Comparison of ENCODE assay signal across 14 cellular contexts in the genomic region with DNA sequence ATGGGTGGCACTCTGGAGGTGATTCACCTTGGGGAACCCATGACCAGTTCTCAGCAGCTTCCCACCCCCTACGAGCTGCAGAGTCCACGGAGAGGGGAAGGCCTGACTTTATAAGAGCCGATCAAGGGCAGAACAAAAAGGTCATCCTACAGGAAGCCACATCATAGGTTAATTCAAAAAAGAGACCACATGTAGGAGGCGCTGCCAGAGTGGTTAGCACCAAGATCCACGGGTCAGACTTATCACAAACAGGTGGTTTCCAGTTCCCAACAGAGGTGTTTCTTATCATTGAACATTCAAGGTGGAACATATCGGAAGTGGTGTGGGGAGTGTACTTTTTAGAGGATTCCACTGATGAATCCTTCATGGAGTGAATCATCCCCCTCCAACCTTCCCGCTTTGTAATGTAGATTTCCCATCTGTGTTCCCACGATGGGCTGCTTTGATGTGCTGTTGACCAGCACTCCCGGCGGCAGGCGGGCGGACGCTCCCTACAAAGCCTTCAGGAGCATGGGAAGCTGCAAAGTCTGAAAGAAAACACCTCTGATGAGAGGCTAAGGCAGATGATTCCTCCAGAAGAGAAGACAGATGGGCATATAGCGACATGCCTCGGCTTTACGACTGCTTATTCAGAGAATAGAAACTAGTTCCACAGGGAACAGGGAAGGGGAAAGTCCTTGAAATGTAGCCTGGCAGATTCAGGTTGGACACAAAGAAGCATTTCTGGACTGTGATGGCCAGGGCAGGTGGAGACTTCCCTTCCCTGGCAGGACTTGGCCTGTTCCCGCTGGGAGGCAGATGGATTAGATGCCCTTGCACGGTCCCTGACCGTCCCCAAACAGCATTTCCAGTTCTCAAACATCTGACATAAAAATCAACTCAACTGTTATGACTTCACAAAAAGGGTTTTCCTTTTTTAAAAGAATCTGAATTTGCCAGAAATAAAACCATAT.
DNase-seq lines count a peak whose midpoint lies in the region; ATAC-seq and TF ChIP-seq lines count a peak whose summit lies in the region.
"Had no signal": no experiment of that assay in that cellular context is flagged by ENCODE, and none has a peak within 500 bp of the region (broad histone marks: within the 10 kb centered on the region; RNA-seq: fewer than 3 reads in every experiment).

No MANE protein-coding gene starts in this region.

- H3K9ac ChIP-seq in mesenchymal stem cell (ENCODE audit: low read length): no peak overlapping the region

- no peak overlapping the region for H3K4me3 Mint-ChIP-seq in activated naive CD8-positive, alpha-beta T cell treated with anti-CD3 and anti-CD28 coated beads, Interleukin-2, amount 10 ng/mL, durations not matched to agents 7 days and 5 days
- no peak overlapping the region for H3K4me3 Mint-ChIP-seq in CD4-positive, alpha-beta memory T cell
- H3K4me3 Mint-ChIP-seq: activated B cell treated with CpG ODN at 0.5 μM for 24 hours had no signal

- H3K27ac Mint-ChIP-seq in activated naive CD4-positive, alpha-beta T cell treated with anti-CD3 and anti-CD28 coated beads, Interleukin-2, amount 50 U/mL, for 72 hours: peak overlapping the region in 1 of 2 donors; percentile 68
- no peak overlapping the region for H3K27ac Mint-ChIP-seq in activated naive CD8-positive, alpha-beta T cell treated with anti-CD3 and anti-CD28 coated beads, Interleukin-2, amount 10 ng/mL, durations not matched to agents 7 days and 5 days
- H3K27ac Mint-ChIP-seq in CD4-positive, alpha-beta memory T cell: no peak overlapping the region
- H3K27ac Mint-ChIP-seq: activated B cell treated with CpG ODN at 0.5 μM for 24 hours had no signal

- TF ChIP-seq CTCF in vagina (IDR thresholded peaks at IDR 0.05): no peak
- TF ChIP-seq CTCF in testis (IDR thresholded peaks at IDR 0.05): no peak

- ATAC-seq in activated naive CD4-positive, alpha-beta T cell treated with anti-CD3 and anti-CD28 coated beads, Interleukin-2, amount 50 U/mL, for 72 hours: peak; percentile 76 to 97
- ATAC-seq in activated naive CD8-positive, alpha-beta T cell treated with anti-CD3 and anti-CD28 coated beads, Interleukin-2, amount 10 ng/mL, durations not matched to agents 7 days and 5 days (ENCODE audit: low read depth): peak; percentile 48
- ATAC-seq: Right ventricle myocardium inferior had no signal

- H3K4me1 Mint-ChIP-seq in activated naive CD8-positive, alpha-beta T cell treated with anti-CD3 and anti-CD28 coated beads, Interleukin-2, amount 10 ng/mL, durations not matched to agents 7 days and 5 days: peaks cover 30% of the 10 kb centered on the region
- no peaks in the 10 kb centered on the region for H3K4me1 Mint-ChIP-seq in CD4-positive, alpha-beta memory T cell
- H3K4me1 Mint-ChIP-seq: activated B cell treated with CpG ODN at 0.5 μM for 24 hours had no signal

- CTCF ChIA-PET in CD4-positive, alpha-beta memory T cell (lab: Charles Lee; ENCODE audit: partially characterized antibody): no interaction called here

- no peak overlapping the region for H2BK120ac ChIP-seq in mesenchymal stem cell (ENCODE audit: low read depth, low read length)

- 79% methylated on average over 19 of the region's 19 CpGs for WGBS in mesenchymal stem cell
- WGBS in testis, 2 donors: 83% methylated on average over 19 of the region's 19 CpGs

- no peaks in the 10 kb centered on the region for H3K27me3 Mint-ChIP-seq in activated naive CD8-positive, alpha-beta T cell treated with anti-CD3 and anti-CD28 coated beads, Interleukin-2, amount 10 ng/mL, durations not matched to agents 7 days and 5 days
- H3K27me3 Mint-ChIP-seq in CD4-positive, alpha-beta memory T cell: peaks cover 0 to 1% of the 10 kb centered on the region in 2 donors
- H3K27me3 Mint-ChIP-seq: activated B cell treated with CpG ODN at 0.5 μM for 24 hours had no signal

- H2AK5ac ChIP-seq in mesenchymal stem cell (ENCODE audit: low read length, severe bottlenecking): no peak overlapping the region

- H3K79me1 ChIP-seq in mesenchymal stem cell (replicated peaks; ENCODE audit: low read length, poor library complexity, severe bottlenecking): no peaks in the 10 kb centered on the region

- H3K27me3 ChIP-seq in mesenchymal stem cell (ENCODE audit: control insufficient read depth in 1 of 2, insufficient read depth in 1 of 2, low read length in 2 of 2) (peaks cover 0 to 45% of the 10 kb centered on the region in 2 experiments), vagina (no peaks in the 10 kb centered on the region), testis (no peaks in the 10 kb centered on the region)
- no peaks in the 10 kb centered on the region for H3K27me3 ChIP-seq in CD4-positive, alpha-beta memory T cell (ENCODE audit: insufficient read depth, low read length)
- H3K27me3 ChIP-seq: MG63 had no signal

- POLR2A ChIA-PET in activated naive CD8-positive, alpha-beta T cell treated with anti-CD3 and anti-CD28 coated beads, Interleukin-2, amount 10 ng/mL, durations not matched to agents 7 days and 5 days (lab: Charles Lee): no interaction called here
- POLR2A ChIA-PET in CD4-positive, alpha-beta memory T cell (lab: Charles Lee; ENCODE audit: partially characterized antibody): no interaction called here

- H3K4me1 ChIP-seq in mesenchymal stem cell (ENCODE audit: control insufficient read depth, insufficient read depth, low read depth, low read length) (peaks cover 3% of the 10 kb centered on the region), vagina (peaks cover 27% of the 10 kb centered on the region), testis (peaks cover 15% of the 10 kb centered on the region)
- H3K4me1 ChIP-seq in CD4-positive, alpha-beta memory T cell (ENCODE audit: insufficient read depth, low read length): no peaks in the 10 kb centered on the region

- H2BK12ac ChIP-seq in mesenchymal stem cell (ENCODE audit: low read length in 2 of 2): no peak overlapping the region

- no peak overlapping the region for H3K4me2 ChIP-seq in mesenchymal stem cell (ENCODE audit: low read length, poor library complexity, severe bottlenecking)

- H3K27ac ChIP-seq in mesenchymal stem cell (ENCODE audit: low read length, poor library complexity, severe bottlenecking) (no peak overlapping the region), vagina (peak overlapping the region; percentile 35), testis (no peak overlapping the region)
- no peak overlapping the region for H3K27ac ChIP-seq in CD4-positive, alpha-beta memory T cell (ENCODE audit: low read depth, low read length)

- H2AFZ ChIP-seq in mesenchymal stem cell (ENCODE audit: low read depth, low read length): no peak overlapping the region

- no peak overlapping the region for H3K4ac ChIP-seq in mesenchymal stem cell (ENCODE audit: low read depth in 1 of 2, low read length in 2 of 2)

- no peak overlapping the region for H4K91ac ChIP-seq in mesenchymal stem cell (ENCODE audit: low read length)

- H3K9me3 ChIP-seq in mesenchymal stem cell (ENCODE audit: control insufficient read depth, low read length): no peaks in the 10 kb centered on the region
- H3K9me3 ChIP-seq in vagina: no peaks in the 10 kb centered on the region
- no peaks in the 10 kb centered on the region for H3K9me3 ChIP-seq in CD4-positive, alpha-beta memory T cell (ENCODE audit: control insufficient read depth in 1 of 2, low read length in 2 of 2)
- H3K9me3 ChIP-seq in testis: no peaks in the 10 kb centered on the region
- H3K9me3 ChIP-seq: MG63 had no signal

- no peaks in the 10 kb centered on the region for H3K36me3 Mint-ChIP-seq in activated naive CD4-positive, alpha-beta T cell treated with anti-CD3 and anti-CD28 coated beads, Interleukin-2, amount 50 U/mL, for 72 hours
- no peaks in the 10 kb centered on the region for H3K36me3 Mint-ChIP-seq in activated naive CD8-positive, alpha-beta T cell treated with anti-CD3 and anti-CD28 coated beads, Interleukin-2, amount 10 ng/mL, durations not matched to agents 7 days and 5 days
- H3K36me3 Mint-ChIP-seq in CD4-positive, alpha-beta memory T cell: no peaks in the 10 kb centered on the region

- no peak overlapping the region for H3K14ac ChIP-seq in mesenchymal stem cell (ENCODE audit: low read length in 2 of 2)

- H3K23ac ChIP-seq in mesenchymal stem cell (ENCODE audit: low read length in 2 of 2): no peak overlapping the region

- TF ChIP-seq POLR2A in vagina (IDR thresholded peaks at IDR 0.05): no peak
- TF ChIP-seq POLR2A in testis (IDR thresholded peaks at IDR 0.05): no peak

- intact Hi-C loops in vagina (cut with DNase I): no loop called here
- intact Hi-C loops in CD4-positive, alpha-beta memory T cell (cut with micrococcal nuclease): no loop called here
- intact Hi-C loops in testis (cut with DNase I; ENCODE audit: low total_unique reads): no loop called here

- peak overlapping the region in 1 of 2 experiments; percentile 5 for H3K18ac ChIP-seq in mesenchymal stem cell (ENCODE audit: low read depth in 1 of 2, low read length in 2 of 2)

- no peak overlapping the region for H4K8ac ChIP-seq in mesenchymal stem cell (ENCODE audit: low read length)

- peak overlapping the region; percentile 57 for H2BK15ac ChIP-seq in mesenchymal stem cell (ENCODE audit: low read depth, poor library complexity, severe bottlenecking)

- H3K36me3 ChIP-seq in mesenchymal stem cell (ENCODE audit: control insufficient read depth in 1 of 2, insufficient read depth in 2 of 2, low read depth in 1 of 2, low read length in 2 of 2) (no peaks in the 10 kb centered on the region), vagina (no peaks in the 10 kb centered on the region), testis (ENCODE audit: low read depth, missing control alignments) (no peaks in the 10 kb centered on the region)
- no peaks in the 10 kb centered on the region for H3K36me3 ChIP-seq in CD4-positive, alpha-beta memory T cell (ENCODE audit: insufficient read depth, low read length)
- H3K36me3 ChIP-seq: MG63 had no signal

- no peaks in the 10 kb centered on the region for H3K9me3 Mint-ChIP-seq in activated naive CD4-positive, alpha-beta T cell treated with anti-CD3 and anti-CD28 coated beads, Interleukin-2, amount 50 U/mL, for 72 hours
- H3K9me3 Mint-ChIP-seq in activated naive CD8-positive, alpha-beta T cell treated with anti-CD3 and anti-CD28 coated beads, Interleukin-2, amount 10 ng/mL, durations not matched to agents 7 days and 5 days: no peaks in the 10 kb centered on the region
- H3K9me3 Mint-ChIP-seq in CD4-positive, alpha-beta memory T cell: peaks cover 0 to 3% (median 0%) of the 10 kb centered on the region in 8 donors
- H3K9me3 Mint-ChIP-seq: activated B cell treated with CpG ODN at 0.5 μM for 24 hours had no signal

- H2BK5ac ChIP-seq in mesenchymal stem cell (ENCODE audit: low read depth, low read length, poor library complexity, severe bottlenecking): no peak overlapping the region

- DNase-seq in activated naive CD4-positive, alpha-beta T cell treated with anti-CD3 and anti-CD28 coated beads, Interleukin-2, amount 50 U/mL, for 72 hours (ENCODE audit: low spot score in 2 of 2): peak in 1 of 2 donors; percentile 71
- DNase-seq in activated naive CD4-positive, alpha-beta T cell treated with Interleukin-2 at 50 U/mL for 16 hours: no peak
- DNase-seq in activated naive CD8-positive, alpha-beta T cell treated with anti-CD3 and anti-CD28 coated beads, Interleukin-2, amount 10 ng/mL, durations not matched to agents 7 days and 5 days: no peak
- no peak for DNase-seq in mesenchymal stem cell
- DNase-seq in vagina (ENCODE audit: extremely low spot score in 2 of 2): no peak
- DNase-seq in KG1 (lab: John Stamatoyannopoulos, UW): no peak
- no peak for DNase-seq in CD4-positive, alpha-beta memory T cell
- DNase-seq in testis: no peak
- DNase-seq: activated B cell treated with CpG ODN at 0.5 μM for 24 hours, DND-41, MG63, NCI-H226, small intestine had no signal

- H3K4me3 ChIP-seq in mesenchymal stem cell (ENCODE audit: insufficient read depth in 1 of 2, low read depth in 1 of 2, low read length in 2 of 2) (no peak overlapping the region), vagina (no peak overlapping the region), testis (no peak overlapping the region)
- H3K4me3 ChIP-seq in CD4-positive, alpha-beta memory T cell (ENCODE audit: low read length in 2 of 2): no peak overlapping the region
- H3K4me3 ChIP-seq: MG63 had no signal
